ENCODE assay signal across 29 cellular contexts in genomic region chr5:14893351-14893750, GRCh38.
"Had no signal": no experiment of that assay in that cellular context is flagged by ENCODE, and none has a peak within 500 bp of the region (broad histone marks: within the 10 kb centered on the region; RNA-seq: fewer than 3 reads in every experiment).

No MANE protein-coding gene starts in this region.

- H3K4me3 Mint-ChIP-seq: effector memory CD8-positive, alpha-beta T cell; immature natural killer cell; memory B cell; naive thymus-derived CD4-positive, alpha-beta T cell; stimulated activated naive CD8-positive, alpha-beta T cell treated with anti-CD3 and anti-CD28 coated beads, Interleukin-15, amount 100 ng/mL, for 72 hours had no signal

- H3K4me1 ChIP-seq: esophagus squamous epithelium, heart right ventricle, psoas muscle, suprapubic skin, vagina had no signal

- H3K27me3 Mint-ChIP-seq: effector memory CD8-positive, alpha-beta T cell; naive thymus-derived CD4-positive, alpha-beta T cell; stimulated activated naive CD8-positive, alpha-beta T cell treated with anti-CD3 and anti-CD28 coated beads, Interleukin-15, amount 100 ng/mL, for 72 hours had no signal

- H3K4me3 ChIP-seq: esophagus squamous epithelium, heart right ventricle, lung, ovary, psoas muscle, smooth muscle cell, suprapubic skin, vagina had no signal

- H3K36me3 Mint-ChIP-seq: immature natural killer cell; memory B cell; naive thymus-derived CD4-positive, alpha-beta T cell had no signal

- H3K27ac ChIP-seq: esophagus squamous epithelium, heart right ventricle, ovary, psoas muscle, suprapubic skin, vagina had no signal

- ATAC-seq: effector memory CD8-positive, alpha-beta T cell; heart right ventricle; naive thymus-derived CD4-positive, alpha-beta T cell; psoas muscle; right cardiac atrium; stimulated activated naive CD8-positive, alpha-beta T cell treated with anti-CD3 and anti-CD28 coated beads, Interleukin-15, amount 100 ng/mL, for 72 hours had no signal

- H3K4me2 ChIP-seq: smooth muscle cell had no signal

- H3K36me3 ChIP-seq: esophagus squamous epithelium, heart right ventricle, ovary, suprapubic skin, vagina had no signal

- H3K27me3 ChIP-seq: esophagus squamous epithelium, heart right ventricle, ovary, suprapubic skin, vagina had no signal

- H3K9me3 Mint-ChIP-seq: effector memory CD8-positive, alpha-beta T cell; immature natural killer cell; memory B cell; naive thymus-derived CD4-positive, alpha-beta T cell; stimulated activated naive CD8-positive, alpha-beta T cell treated with anti-CD3 and anti-CD28 coated beads, Interleukin-15, amount 100 ng/mL, for 72 hours had no signal

- H3K9me3 ChIP-seq: esophagus squamous epithelium, heart right ventricle, ovary, psoas muscle, suprapubic skin, vagina had no signal

- DNase-seq: cortex of kidney; effector memory CD8-positive, alpha-beta T cell; erythroblast; esophagus squamous epithelium; foreskin melanocyte; glutamatergic neuron; heart right ventricle; hypothalamus; immature natural killer cell; islet precursor cell; kidney glomerular epithelial cell; naive thymus-derived CD4-positive, alpha-beta T cell; occipital lobe; ovary; posterior cingulate gyrus; psoas muscle; right cardiac atrium; stimulated activated CD4-positive, alpha-beta T cell treated with anti-CD3 and anti-CD28 coated beads, Interleukin-12 subunit alpha, Interleukin-12 subunit beta, amount 100 ng/mL, for 4 hours; stimulated activated CD4-positive, alpha-beta T cell treated with anti-CD3 and anti-CD28 coated beads, Interleukin-1b, Interleukin-23, amount 100 ng/mL, for 48 hours; stimulated activated CD4-positive, alpha-beta T cell treated with anti-CD3 and anti-CD28 coated beads, Interleukin-4, amount 100 ng/mL, for 1 hour; stimulated activated CD8-positive, alpha-beta memory T cell treated with anti-CD3 and anti-CD28 coated beads, Interleukin-4, amount 100 ng/mL, for 48 hours; stimulated activated naive CD4-positive, alpha-beta T cell; stimulated activated naive CD8-positive, alpha-beta T cell treated with anti-CD3 and anti-CD28 coated beads, Interleukin-15, amount 100 ng/mL, for 72 hours; trophoblast cell had no signal

- H3K4me1 Mint-ChIP-seq: immature natural killer cell; naive thymus-derived CD4-positive, alpha-beta T cell; stimulated activated naive CD8-positive, alpha-beta T cell treated with anti-CD3 and anti-CD28 coated beads, Interleukin-15, amount 100 ng/mL, for 72 hours had no signal

- H3K27ac Mint-ChIP-seq: effector memory CD8-positive, alpha-beta T cell; immature natural killer cell; memory B cell; naive thymus-derived CD4-positive, alpha-beta T cell; stimulated activated naive CD8-positive, alpha-beta T cell treated with anti-CD3 and anti-CD28 coated beads, Interleukin-15, amount 100 ng/mL, for 72 hours had no signal
